Comparison of ENCODE assay signal across 24 cellular contexts in genomic region chr1:215045647-215046308, GRCh38. TPM values are rescaled to one million over a fixed set of nuclear protein-coding genes. Genes with fewer than 3 reads are reported as not detected.
"Had no signal": no experiment of that assay in that cellular context is flagged by ENCODE, and none has a peak within 500 bp of the region (broad histone marks: within the 10 kb centered on the region; RNA-seq: fewer than 3 reads in every experiment).

No MANE protein-coding gene starts in this region.

- H3K36me3 Mint-ChIP-seq: activated naive CD8-positive, alpha-beta T cell treated with anti-CD3 and anti-CD28 coated beads for 36 hours; naive thymus-derived CD4-positive, alpha-beta T cell; stimulated activated naive B cell treated with anti-CD40 and anti-IgM and Interleukin-4, amounts not matched to agents 10 μg/mL and 1 μg/mL and 100 μg/mL, for 72 hours; type B pancreatic cell had no signal

- H3K27ac Mint-ChIP-seq: activated naive CD8-positive, alpha-beta T cell treated with anti-CD3 and anti-CD28 coated beads for 36 hours; activated T-helper 2 cell treated with anti-CD3 and anti-CD28 coated beads, Interferon-gamma antibody, Interleukin-2, Interleukin-4, amounts not matched to agents 10 μg/mL and 5 μg/mL and 100 μg/mL, durations not matched to agents 14 hours and 24 hours and 36 hours; naive thymus-derived CD4-positive, alpha-beta T cell; stimulated activated naive B cell treated with anti-CD40 and anti-IgM and Interleukin-4, amounts not matched to agents 10 μg/mL and 1 μg/mL and 100 μg/mL, for 72 hours; T-helper 17 cell; type B pancreatic cell had no signal

- FAIRE-seq: bronchial epithelial cell, kidney had no signal

- H3K9me3 ChIP-seq: esophagus squamous epithelium had no signal

- H3K27me3 Mint-ChIP-seq: stimulated activated naive B cell treated with anti-CD40 and anti-IgM and Interleukin-4, amounts not matched to agents 10 μg/mL and 1 μg/mL and 100 μg/mL, for 72 hours; T-helper 17 cell; type B pancreatic cell had no signal

- H3K4me3 Mint-ChIP-seq: activated naive CD8-positive, alpha-beta T cell treated with anti-CD3 and anti-CD28 coated beads for 36 hours; activated T-cell treated with anti-CD3 and anti-CD28 coated beads, Interleukin-2, amount 50 U/mL, for 4 hours; naive thymus-derived CD4-positive, alpha-beta T cell; neural crest cell; stimulated activated naive B cell treated with anti-CD40 and anti-IgM and Interleukin-4, amounts not matched to agents 10 μg/mL and 1 μg/mL and 100 μg/mL, for 72 hours; T-helper 17 cell; type B pancreatic cell had no signal

- H3K27me3 ChIP-seq: esophagus squamous epithelium, foreskin keratinocyte had no signal

- H3K4me1 ChIP-seq: esophagus squamous epithelium, foreskin keratinocyte had no signal

- H3K36me3 ChIP-seq: esophagus squamous epithelium had no signal

- DNase-seq: activated CD4-positive, alpha-beta T cell treated with anti-CD3 and anti-CD28 coated beads for 4 hours; activated CD4-positive, alpha-beta T cell treated with anti-CD3 and anti-CD28 coated beads, Interleukin-2, amount 50 U/mL, for 48 hours; activated CD4-positive, CD25-positive, alpha-beta regulatory T cell; activated CD8-positive, alpha-beta memory T cell treated with anti-CD3 and anti-CD28 coated beads, Interleukin-2, amount 50 U/mL, for 48 hours; activated naive CD4-positive, alpha-beta T cell; activated naive CD8-positive, alpha-beta T cell treated with anti-CD3 and anti-CD28 coated beads for 36 hours; activated T-cell treated with anti-CD3 and anti-CD28 coated beads, Interleukin-2, amount 50 U/mL, for 4 hours; amniotic stem cell; esophagus squamous epithelium; kidney; naive thymus-derived CD4-positive, alpha-beta T cell; occipital lobe; stimulated activated CD4-positive, alpha-beta T cell treated with anti-CD3 and anti-CD28 coated beads, Interleukin-2, amount 100 ng/mL, for 48 hours; stimulated activated CD8-positive, alpha-beta memory T cell treated with anti-CD3 and anti-CD28 coated beads, Interleukin-4, amount 100 ng/mL, for 48 hours; stimulated activated naive B cell treated with anti-CD40 and anti-IgM and Interleukin-4, amounts not matched to agents 10 μg/mL and 1 μg/mL and 100 μg/mL, for 72 hours; T-helper 17 cell had no signal

- H3K4me3 ChIP-seq: coronary artery, esophagus squamous epithelium, lung had no signal

- ATAC-seq: activated T-cell treated with anti-CD3 and anti-CD28 coated beads, Interleukin-2, amount 50 U/mL, for 4 hours; foreskin keratinocyte; naive thymus-derived CD4-positive, alpha-beta T cell; stimulated activated naive B cell treated with anti-CD40 and anti-IgM and Interleukin-4, amounts not matched to agents 10 μg/mL and 1 μg/mL and 100 μg/mL, for 72 hours; T-helper 17 cell had no signal

- H3K4me1 Mint-ChIP-seq: activated naive CD8-positive, alpha-beta T cell treated with anti-CD3 and anti-CD28 coated beads for 36 hours; naive thymus-derived CD4-positive, alpha-beta T cell; neural crest cell; stimulated activated naive B cell treated with anti-CD40 and anti-IgM and Interleukin-4, amounts not matched to agents 10 μg/mL and 1 μg/mL and 100 μg/mL, for 72 hours; T-helper 17 cell had no signal

- H3K27ac ChIP-seq: coronary artery, esophagus squamous epithelium, foreskin keratinocyte had no signal

RNA-seq across cellular contexts. Expression of gene KCNK2, which starts 36.8 kb away (rescaled TPM):
- total RNA-seq: activated CD8-positive, alpha-beta memory T cell treated with anti-CD3 and anti-CD28 coated beads for 36 hours; activated naive CD8-positive, alpha-beta T cell treated with anti-CD3 and anti-CD28 coated beads for 36 hours; activated T-cell treated with anti-CD3 and anti-CD28 coated beads, Interleukin-2, amount 50 U/mL, for 4 hours; activated T-helper 2 cell treated with anti-CD3 and anti-CD28 coated beads, Interferon-gamma antibody, Interleukin-2, Interleukin-4, amounts not matched to agents 10 μg/mL and 5 μg/mL and 100 μg/mL, durations not matched to agents 14 hours and 24 hours and 36 hours; naive thymus-derived CD4-positive, alpha-beta T cell; T-helper 17 cell had no signal
- polyA plus RNA-seq: naive thymus-derived CD4-positive, alpha-beta T cell had no signal
